ENCODE assay signal across 17 cellular contexts in the genomic region with DNA sequence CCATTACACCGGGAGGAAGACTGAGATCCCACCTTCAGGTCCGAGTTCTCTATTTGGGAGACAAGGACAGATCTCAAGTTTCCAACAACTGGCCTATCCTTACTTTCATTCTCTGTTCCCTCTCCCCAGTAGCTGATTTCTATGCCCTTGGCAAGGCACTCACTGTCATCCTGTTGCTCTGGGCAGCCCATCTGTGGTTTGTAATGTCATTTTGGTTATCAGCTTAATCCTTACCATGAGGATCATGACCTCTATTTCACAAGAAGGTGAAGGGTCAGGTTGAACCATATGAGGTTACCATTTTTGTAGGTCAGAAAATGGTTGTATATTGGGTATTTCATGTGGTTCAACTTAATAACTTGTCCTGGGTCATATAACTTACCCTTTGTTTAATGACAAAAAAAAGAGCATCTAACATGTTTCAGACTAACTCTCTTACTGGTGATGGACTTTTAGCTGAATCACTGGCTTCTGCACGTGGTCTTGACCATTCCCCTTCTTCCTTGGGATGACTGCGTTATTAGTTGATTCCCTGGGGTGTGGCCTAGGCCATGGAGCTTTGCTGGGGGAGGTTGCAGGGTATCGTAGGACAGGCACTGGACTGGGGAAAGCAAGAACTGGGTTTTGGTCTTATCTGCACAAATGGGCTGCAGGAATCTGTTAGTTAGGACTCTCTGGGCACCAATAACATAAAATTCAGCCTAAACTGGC.
A peak's percentile ranks its signal among the peaks of the same experiment; 100 is the strongest.
DNase-seq lines count a peak whose midpoint lies in the region; ATAC-seq and TF ChIP-seq lines count a peak whose summit lies in the region.
"Had no signal": no experiment of that assay in that cellular context is flagged by ENCODE, and none has a peak within 500 bp of the region (broad histone marks: within the 10 kb centered on the region; RNA-seq: fewer than 3 reads in every experiment).

No MANE protein-coding gene starts in this region.

- CTCF ChIA-PET in PC-3 (lab: Charles Lee): no interaction called here

- H3K36me3 ChIP-seq in PC-3 (ENCODE audit: low read depth, low read length) (no peaks in the 10 kb centered on the region), endodermal cell (ENCODE audit: control insufficient read depth, insufficient read depth, low read length) (no peaks in the 10 kb centered on the region), neural progenitor cell (no peaks in the 10 kb centered on the region)

- TF ChIP-seq CTCF in PC-3 (conservative IDR thresholded peaks at IDR 0.05; ENCODE audit: low read depth, low read length) (no peak), endodermal cell (conservative IDR thresholded peaks at IDR 0.05) (no peak), neural progenitor cell (IDR thresholded peaks at IDR 0.05) (no peak), natural killer cell (IDR thresholded peaks at IDR 0.05) (no peak), dorsolateral prefrontal cortex (IDR thresholded peaks at IDR 0.05 in 54 of 56, conservative IDR thresholded peaks at IDR 0.05 in 2 of 56; ENCODE audit: low read depth in 1 of 56, partially characterized antibody in 56 of 56) (no peak)

- peaks cover 3% of the 10 kb centered on the region for H3K27me3 Mint-ChIP-seq in endodermal cell (ENCODE audit: insufficient read depth)
- H3K27me3 Mint-ChIP-seq in neural progenitor cell (ENCODE audit: insufficient read depth, low read depth): peaks cover 11% of the 10 kb centered on the region
- peaks cover 0 to 9% of the 10 kb centered on the region in 2 donors for H3K27me3 Mint-ChIP-seq in natural killer cell (ENCODE audit: low read depth in 2 of 2)

- no peaks in the 10 kb centered on the region for H3K9me2 ChIP-seq in PC-3 (replicated peaks; ENCODE audit: low read length)

- 82 to 87% methylated on average over 3 to 5 of the region's 5 CpGs for WGBS in endodermal cell (ENCODE audit: insufficient coverage in 1 of 2, insufficient read length in 1 of 2), 2 experiments

- H3K9ac ChIP-seq in PC-3 (ENCODE audit: low read length) (no peak overlapping the region), endodermal cell (ENCODE audit: extremely low read depth, low read length, poor library complexity, severe bottlenecking) (no peak overlapping the region), neural progenitor cell (no peak overlapping the region)

- H3K9me3 Mint-ChIP-seq in endodermal cell: peaks cover 1% of the 10 kb centered on the region
- peaks cover 6% of the 10 kb centered on the region for H3K9me3 Mint-ChIP-seq in neural progenitor cell
- H3K9me3 Mint-ChIP-seq in natural killer cell: no peaks in the 10 kb centered on the region
- H3K9me3 Mint-ChIP-seq: activated naive CD4-positive, alpha-beta T cell treated with anti-CD3 and anti-CD28 coated beads for 36 hours; stimulated activated effector memory CD8-positive, alpha-beta T cell treated with anti-CD3 and anti-CD28 coated beads, Interleukin-12 subunit alpha, Interleukin-12 subunit beta, amount 100 ng/mL, for 72 hours had no signal

- H3F3A ChIP-seq in PC-3 (ENCODE audit: low read length, unreplicated experiment) (no peaks in the 10 kb centered on the region), neural progenitor cell (ENCODE audit: low read depth) (no peaks in the 10 kb centered on the region)

- peak; percentile 80 for DNase-seq in EH (ENCODE audit: low read depth)
- DNase-seq in PC-3: peak; percentile 56
- DNase-seq in endodermal cell: peak; percentile 38
- no peak for DNase-seq in neural progenitor cell (ENCODE audit: low spot score)
- no peak for DNase-seq in stimulated activated CD4-positive, alpha-beta T cell treated with anti-CD3 and anti-CD28 coated beads, Interleukin-12 subunit alpha, Interleukin-12 subunit beta, amount 100 ng/mL, for 4 hours
- no peak for DNase-seq in natural killer cell
- DNase-seq in dorsolateral prefrontal cortex: no peak
- DNase-seq: activated naive CD4-positive, alpha-beta T cell treated with anti-CD3 and anti-CD28 coated beads for 36 hours; cerebellar nuclear complex; NCI-H1092 treated with DMSO at 0.1 percent for 48 hours; NCI-H524; posterior cingulate gyrus; stimulated activated CD4-positive, alpha-beta T cell treated with anti-CD3 and anti-CD28 coated beads, Interleukin-2, amount 100 ng/mL, for 48 hours had no signal

- H3K79me2 ChIP-seq in PC-3 (ENCODE audit: low read length) (no peaks in the 10 kb centered on the region), neural progenitor cell (ENCODE audit: low read depth) (no peaks in the 10 kb centered on the region)

- no peaks in the 10 kb centered on the region for H3K36me3 Mint-ChIP-seq in endodermal cell (ENCODE audit: low read depth)
- H3K36me3 Mint-ChIP-seq in neural progenitor cell: no peaks in the 10 kb centered on the region
- no peaks in the 10 kb centered on the region for H3K36me3 Mint-ChIP-seq in natural killer cell
- H3K36me3 Mint-ChIP-seq: mesothelial cell of epicardium; stimulated activated effector memory CD8-positive, alpha-beta T cell treated with anti-CD3 and anti-CD28 coated beads, Interleukin-12 subunit alpha, Interleukin-12 subunit beta, amount 100 ng/mL, for 72 hours had no signal

- H3K4me3 ChIP-seq in PC-3 (ENCODE audit: low read length) (no peak overlapping the region), endodermal cell (ENCODE audit: low read length) (no peak overlapping the region), neural progenitor cell (no peak overlapping the region), dorsolateral prefrontal cortex (no peak overlapping the region)

- 0 out of 2 replicates have a peak, but pooled peaks have one; percentile 26 for ATAC-seq in PC-3
- ATAC-seq in GM21786 (IDR thresholded peaks at IDR 0.05; ENCODE audit: unreplicated experiment): no peak
- no peak for ATAC-seq in natural killer cell
- ATAC-seq: stimulated activated effector memory CD8-positive, alpha-beta T cell treated with anti-CD3 and anti-CD28 coated beads, Interleukin-12 subunit alpha, Interleukin-12 subunit beta, amount 100 ng/mL, for 72 hours had no signal

- POLR2A ChIA-PET in PC-3 (lab: Charles Lee; ENCODE audit: unreplicated experiment): no interaction called here

- intact Hi-C loops in PC-3 (cut with micrococcal nuclease) (no loop called here), natural killer cell (cut with micrococcal nuclease) (no loop called here), dorsolateral prefrontal cortex (cut with DNase I) (no loop called here)

- no peak overlapping the region for H2AFZ ChIP-seq in PC-3 (ENCODE audit: low read length)
- no peak overlapping the region for H2AFZ ChIP-seq in neural progenitor cell (replicated peaks)

- H3K4me3 Mint-ChIP-seq in endodermal cell (no peak overlapping the region), neural progenitor cell (no peak overlapping the region), natural killer cell (no peak overlapping the region)
- H3K4me3 Mint-ChIP-seq: activated naive CD4-positive, alpha-beta T cell treated with anti-CD3 and anti-CD28 coated beads for 36 hours; mesothelial cell of epicardium; stimulated activated effector memory CD8-positive, alpha-beta T cell treated with anti-CD3 and anti-CD28 coated beads, Interleukin-12 subunit alpha, Interleukin-12 subunit beta, amount 100 ng/mL, for 72 hours had no signal

- H3K9me3 ChIP-seq in PC-3 (ENCODE audit: low read length): no peaks in the 10 kb centered on the region
- peaks cover 4% of the 10 kb centered on the region for H3K9me3 ChIP-seq in endodermal cell (ENCODE audit: control insufficient read depth, low read length)
- no peaks in the 10 kb centered on the region for H3K9me3 ChIP-seq in neural progenitor cell (ENCODE audit: low read depth)

- H4K20me1 ChIP-seq in PC-3 (ENCODE audit: low read length) (no peaks in the 10 kb centered on the region), neural progenitor cell (ENCODE audit: low read depth) (no peaks in the 10 kb centered on the region)

- peaks cover 33% of the 10 kb centered on the region for H3K4me1 ChIP-seq in PC-3 (ENCODE audit: insufficient read depth, low read length)
- peaks cover 4% of the 10 kb centered on the region for H3K4me1 ChIP-seq in endodermal cell (ENCODE audit: control insufficient read depth, insufficient read depth, low read length)
- H3K4me1 ChIP-seq in neural progenitor cell: peaks cover 9% of the 10 kb centered on the region

- H3K4me2 ChIP-seq in PC-3 (ENCODE audit: low read length) (0 out of 2 replicates have a peak overlapping the region, but pooled peaks have one; percentile 9), neural progenitor cell (peak overlapping the region; percentile 36)

- H3K27ac ChIP-seq in PC-3 (ENCODE audit: low read length) (peak overlapping the region; percentile 16; the same call in 1 of the 2 replicates), endodermal cell (ENCODE audit: low read depth, low read length) (no peak overlapping the region), neural progenitor cell (no peak overlapping the region), dorsolateral prefrontal cortex (no peak overlapping the region)
- H3K27ac ChIP-seq: C4-2B had no signal

- H3K4me1 Mint-ChIP-seq in endodermal cell: peaks cover 14% of the 10 kb centered on the region
- peaks cover 18% of the 10 kb centered on the region for H3K4me1 Mint-ChIP-seq in neural progenitor cell
- H3K4me1 Mint-ChIP-seq in natural killer cell: no peaks in the 10 kb centered on the region
- H3K4me1 Mint-ChIP-seq: stimulated activated effector memory CD8-positive, alpha-beta T cell treated with anti-CD3 and anti-CD28 coated beads, Interleukin-12 subunit alpha, Interleukin-12 subunit beta, amount 100 ng/mL, for 72 hours had no signal

- H3K27ac Mint-ChIP-seq in endodermal cell (peak overlapping the region; percentile 78), neural progenitor cell (peak overlapping the region; percentile 61), natural killer cell (no peak overlapping the region)
- H3K27ac Mint-ChIP-seq: activated naive CD4-positive, alpha-beta T cell treated with anti-CD3 and anti-CD28 coated beads for 36 hours; mesothelial cell of epicardium; stimulated activated effector memory CD8-positive, alpha-beta T cell treated with anti-CD3 and anti-CD28 coated beads, Interleukin-12 subunit alpha, Interleukin-12 subunit beta, amount 100 ng/mL, for 72 hours had no signal

- BruUV-seq in PC-3 (replicated peaks; lab: Mats Ljungman, UMichigan): no TSS peak

- H3K27me3 ChIP-seq in PC-3 (ENCODE audit: low read length): no peaks in the 10 kb centered on the region
- H3K27me3 ChIP-seq in endodermal cell (ENCODE audit: control insufficient read depth, insufficient read depth, low read length, poor library complexity, severe bottlenecking): peaks cover 5% of the 10 kb centered on the region
- no peaks in the 10 kb centered on the region for H3K27me3 ChIP-seq in neural progenitor cell
- H3K27me3 ChIP-seq in dorsolateral prefrontal cortex: peaks cover 0 to 4% (median 0%) of the 10 kb centered on the region in 45 donors

Comparison
In these comparisons a context has a peak if more than half of its experiments do, and no peak if none do; other contexts are left out.
1. DNase-seq: peak in EH (single experiment), PC-3 (single experiment) and endodermal cell (single experiment); none in neural progenitor cell (single experiment), stimulated activated CD4-positive, alpha-beta T cell treated with anti-CD3 and anti-CD28 coated beads, Interleukin-12 subunit alpha, Interleukin-12 subunit beta, amount 100 ng/mL, for 4 hours (single experiment), natural killer cell (single experiment) and dorsolateral prefrontal cortex (0 of 10).
2. H3K27ac Mint-ChIP-seq: peak in endodermal cell (single experiment) and neural progenitor cell (single experiment); none in natural killer cell (0 of 2).